ENCODE assay signal across 16 cellular contexts in genomic region chr6:106178900-106179299, GRCh38.
"Had no signal": no experiment of that assay in that cellular context is flagged by ENCODE, and none has a peak within 500 bp of the region (broad histone marks: within the 10 kb centered on the region; RNA-seq: fewer than 3 reads in every experiment).

No MANE protein-coding gene starts in this region.

- DNase-seq: activated effector memory CD4-positive, alpha-beta T cell treated with anti-CD3 and anti-CD28 coated beads, Interleukin-2, amount 50 U/mL, for 16 hours; activated naive CD8-positive, alpha-beta T cell treated with anti-CD3 and anti-CD28 coated beads for 36 hours; activated T-cell treated with anti-CD3 and anti-CD28 coated beads, Interleukin-2, amount 50 U/mL, for 1 hour; esophagus squamous epithelium; foreskin fibroblast; glutamatergic neuron; left cardiac atrium; lower lobe of right lung; naive thymus-derived CD4-positive, alpha-beta T cell; stimulated activated CD4-positive, alpha-beta T cell treated with anti-CD3 and anti-CD28 coated beads, Interleukin-4, amount 100 ng/mL, for 4 hours; stomach had no signal

- ATAC-seq: left cardiac atrium; lower lobe of right lung; naive thymus-derived CD4-positive, alpha-beta T cell had no signal

- H3K4me3 Mint-ChIP-seq: activated naive CD8-positive, alpha-beta T cell treated with anti-CD3 and anti-CD28 coated beads for 36 hours had no signal

- H3K9me3 ChIP-seq: ascending aorta, esophagus squamous epithelium, lower lobe of right lung, neutrophil, right atrium auricular region, stomach, thoracic aorta had no signal

- H3K27ac Mint-ChIP-seq: activated naive CD8-positive, alpha-beta T cell treated with anti-CD3 and anti-CD28 coated beads for 36 hours had no signal

- H3K4me3 ChIP-seq: ascending aorta, esophagus squamous epithelium, lower lobe of right lung, right atrium auricular region, skin epidermis, stomach, thoracic aorta had no signal

- H3K36me3 ChIP-seq: ascending aorta, esophagus squamous epithelium, lower lobe of right lung, neutrophil, right atrium auricular region, stomach, thoracic aorta had no signal

- H3K27me3 Mint-ChIP-seq: naive thymus-derived CD4-positive, alpha-beta T cell had no signal

- H3K4me1 ChIP-seq: ascending aorta, lower lobe of right lung, right atrium auricular region, stomach had no signal

- H3K27me3 ChIP-seq: ascending aorta, esophagus squamous epithelium, neutrophil, right atrium auricular region, stomach had no signal
